In genomic region chr9:109467936-109468335, GRCh38 we compare ENCODE assay signal across 14 cellular contexts. TPM values are rescaled to one million over a fixed set of nuclear protein-coding genes. Genes with fewer than 3 reads are reported as not detected.
DNase-seq lines count a peak whose midpoint lies in the region; ATAC-seq, FAIRE-seq and TF ChIP-seq lines count a peak whose summit lies in the region.
"Had no signal": no experiment of that assay in that cellular context is flagged by ENCODE, and none has a peak within 500 bp of the region (broad histone marks: within the 10 kb centered on the region; RNA-seq: fewer than 3 reads in every experiment).

No MANE protein-coding gene starts in this region.

- peaks cover 39% of the 10 kb centered on the region for H3K4me1 Mint-ChIP-seq in activated CD4-positive, alpha-beta T cell treated with anti-CD3 and anti-CD28 coated beads, Interleukin-2, amount 10 ng/mL, durations not matched to agents 24 days and 14 days
- H3K4me1 Mint-ChIP-seq in stimulated activated effector memory CD8-positive, alpha-beta T cell treated with anti-CD3 and anti-CD28 coated beads, Interleukin-12 subunit alpha, Interleukin-12 subunit beta, amount 100 ng/mL, for 72 hours: no peaks in the 10 kb centered on the region
- H3K4me1 Mint-ChIP-seq in immature natural killer cell: no peaks in the 10 kb centered on the region
- peaks cover 8% of the 10 kb centered on the region for H3K4me1 Mint-ChIP-seq in type B pancreatic cell (ENCODE audit: unreplicated experiment)

- no peaks in the 10 kb centered on the region for H3K79me2 ChIP-seq in GM12878 (ENCODE audit: control insufficient read depth, insufficient read depth, low read length)

- no peak overlapping the region for H3K27ac ChIP-seq in GM12878 (ENCODE audit: control insufficient read depth, insufficient read depth)
- H3K27ac ChIP-seq: parathyroid adenoma had no signal

- H3K4me3 Mint-ChIP-seq in activated CD4-positive, alpha-beta T cell treated with anti-CD3 and anti-CD28 coated beads, Interleukin-2, amount 10 ng/mL, durations not matched to agents 24 days and 14 days: no peak overlapping the region
- H3K4me3 Mint-ChIP-seq in stimulated activated effector memory CD8-positive, alpha-beta T cell treated with anti-CD3 and anti-CD28 coated beads, Interleukin-12 subunit alpha, Interleukin-12 subunit beta, amount 100 ng/mL, for 72 hours: no peak overlapping the region
- H3K4me3 Mint-ChIP-seq in immature natural killer cell (no peak overlapping the region), type B pancreatic cell (no peak overlapping the region)

- no peak overlapping the region for H3K4me3 ChIP-seq in GM12878

- H3K36me3 Mint-ChIP-seq in activated CD4-positive, alpha-beta T cell treated with anti-CD3 and anti-CD28 coated beads, Interleukin-2, amount 10 ng/mL, durations not matched to agents 24 days and 14 days (ENCODE audit: low read depth): no peaks in the 10 kb centered on the region
- no peaks in the 10 kb centered on the region for H3K36me3 Mint-ChIP-seq in stimulated activated effector memory CD8-positive, alpha-beta T cell treated with anti-CD3 and anti-CD28 coated beads, Interleukin-12 subunit alpha, Interleukin-12 subunit beta, amount 100 ng/mL, for 72 hours
- no peaks in the 10 kb centered on the region for H3K36me3 Mint-ChIP-seq in immature natural killer cell
- no peaks in the 10 kb centered on the region for H3K36me3 Mint-ChIP-seq in type B pancreatic cell

- ATAC-seq in GM12878 (peak; percentile 60), HG03280 (IDR thresholded peaks at IDR 0.05; ENCODE audit: unreplicated experiment) (no peak)
- ATAC-seq in stimulated activated effector memory CD8-positive, alpha-beta T cell treated with anti-CD3 and anti-CD28 coated beads, Interleukin-12 subunit alpha, Interleukin-12 subunit beta, amount 100 ng/mL, for 72 hours: peak; percentile 62

- no peaks in the 10 kb centered on the region; a peak in 1 of 4 replicates for H3K27me3 ChIP-seq in GM12878 (replicated peaks in 1 of 2; ENCODE audit: control insufficient read depth in 2 of 2, insufficient read depth in 2 of 2, low read length in 1 of 2)

- TF ChIP-seq POLR2A in GM12878 (IDR thresholded peaks at IDR 0.05; ENCODE audit: low read depth, low read length): no peak

- intact Hi-C loops in activated CD4-positive, alpha-beta T cell treated with anti-CD3 and anti-CD28 coated beads, Interleukin-2, amount 10 ng/mL, durations not matched to agents 24 days and 14 days (cut with micrococcal nuclease): loop anchor here (1.0 to 10.0 kb wide), 5 partner anchors 67 to 677 kb away; partner anchors contain the start of gene EPB41L4B
- intact Hi-C loops in GM12878 (cut with micrococcal nuclease; ENCODE audit: unreplicated experiment): loop anchor here (2.0 to 5.0 kb wide), 6 partner anchors 51 to 616 kb away; partner anchors contain the start of gene EPB41L4B

- no peak for TF ChIP-seq EP300 in GM12878 (IDR thresholded peaks at IDR 0.05; ENCODE audit: borderline replicate concordance in 1 of 2, control insufficient read depth in 1 of 2, low read depth in 2 of 2, low read length in 2 of 2)

- H3K4me2 ChIP-seq in GM12878 (ENCODE audit: control insufficient read depth, insufficient read depth): no peak overlapping the region

- H4K20me1 ChIP-seq in GM12878 (ENCODE audit: control insufficient read depth, insufficient read depth): no peaks in the 10 kb centered on the region

- in situ Hi-C loops in GM12878 (cut with MboI): no loop called here

- peaks cover 4% of the 10 kb centered on the region; the same call in 1 of the 2 replicates for H3K4me1 ChIP-seq in GM12878 (ENCODE audit: control insufficient read depth, insufficient read depth, low read length)
- H3K4me1 ChIP-seq: parathyroid adenoma had no signal

- SMC1A ChIA-PET in GM12878 (lab: Charles Lee; ENCODE audit: uncharacterized antibody, unreplicated experiment): interaction anchor here (0.6 to 8.9 kb wide), 15 partner anchors 11 to 424 kb away, joined by 3 to 131 read pairs (median 4); no protein-coding TSS in a partner anchor

- FAIRE-seq in GM12878 (lab: Jason Lieb, UNC): no peak
- FAIRE-seq: A204.1 had no signal

- H3K9ac ChIP-seq in GM12878 (ENCODE audit: control insufficient read depth, insufficient read depth, low read length): no peak overlapping the region
- H3K9ac ChIP-seq: parathyroid adenoma had no signal

- WGBS in GM12878 (ENCODE audit: insufficient coverage, insufficient replicate concordance, low lambda C conversion rate, missing lambda C conversion rate): 2% methylated on average over 2 of the region's 2 CpGs

- no peak overlapping the region for H3K27ac Mint-ChIP-seq in activated CD4-positive, alpha-beta T cell treated with anti-CD3 and anti-CD28 coated beads, Interleukin-2, amount 10 ng/mL, durations not matched to agents 24 days and 14 days
- H3K27ac Mint-ChIP-seq in stimulated activated effector memory CD8-positive, alpha-beta T cell treated with anti-CD3 and anti-CD28 coated beads, Interleukin-12 subunit alpha, Interleukin-12 subunit beta, amount 100 ng/mL, for 72 hours: no peak overlapping the region
- H3K27ac Mint-ChIP-seq in immature natural killer cell (no peak overlapping the region), type B pancreatic cell (no peak overlapping the region)

- no peaks in the 10 kb centered on the region for H3K9me3 Mint-ChIP-seq in activated CD4-positive, alpha-beta T cell treated with anti-CD3 and anti-CD28 coated beads, Interleukin-2, amount 10 ng/mL, durations not matched to agents 24 days and 14 days
- no peaks in the 10 kb centered on the region for H3K9me3 Mint-ChIP-seq in stimulated activated effector memory CD8-positive, alpha-beta T cell treated with anti-CD3 and anti-CD28 coated beads, Interleukin-12 subunit alpha, Interleukin-12 subunit beta, amount 100 ng/mL, for 72 hours
- H3K9me3 Mint-ChIP-seq in immature natural killer cell: no peaks in the 10 kb centered on the region
- no peaks in the 10 kb centered on the region for H3K9me3 Mint-ChIP-seq in type B pancreatic cell

- TF ChIP-seq CTCF in GM12878 (IDR thresholded peaks at IDR 0.05 in 2 of 3, conservative IDR thresholded peaks at IDR 0.05 in 1 of 3; ENCODE audit: control insufficient read depth in 2 of 3, extremely low read depth in 1 of 3, insufficient read depth in 1 of 3, low read depth in 3 of 3, low read length in 3 of 3) (no peak), type B pancreatic cell (conservative IDR thresholded peaks at IDR 0.05) (no peak)

- TF ChIP-seq RAD21 in GM12878 (IDR thresholded peaks at IDR 0.05; ENCODE audit: insufficient read depth, low read depth, low read length): no peak

- H3K9me3 ChIP-seq in GM12878 (replicated peaks; ENCODE audit: control insufficient read depth, insufficient read depth, low read length): no peaks in the 10 kb centered on the region

- POLR2A ChIA-PET in GM12878 (lab: Charles Lee): interaction anchor here (0.6 to 1.4 kb wide), 2 partner anchors 16 to 25 kb away, joined by 3 to 5 read pairs; no protein-coding TSS in a partner anchor

- RAD21 ChIA-PET in GM12878 (lab: Charles Lee; ENCODE audit: unreplicated experiment): interaction anchor here (0.8 to 8.7 kb wide), 6 partner anchors 11 to 220 kb away, joined by 3 to 135 read pairs (median 4); no protein-coding TSS in a partner anchor

- DNase-seq in activated CD4-positive, alpha-beta T cell treated with anti-CD3 and anti-CD28 coated beads, Interleukin-2, amount 10 ng/mL, durations not matched to agents 24 days and 14 days: peak; percentile 74
- DNase-seq in activated CD4-positive, alpha-beta T cell treated with anti-CD3 and anti-CD28 coated beads, Interleukin-2, amount 50 U/mL, for 48 hours: no peak
- peak; percentile 13 for DNase-seq in NCI-H69 (lab: John Stamatoyannopoulos, UW)
- DNase-seq in GM12878 (ENCODE audit: low read depth, low spot score): no peak
- no peak for DNase-seq in stimulated activated effector memory CD8-positive, alpha-beta T cell treated with anti-CD3 and anti-CD28 coated beads, Interleukin-12 subunit alpha, Interleukin-12 subunit beta, amount 100 ng/mL, for 72 hours (ENCODE audit: low spot score in 2 of 2)
- no peak for DNase-seq in immature natural killer cell
- no peak for DNase-seq in type B pancreatic cell (ENCODE audit: extremely low spot score, unreplicated experiment)
- DNase-seq: activated CD4-positive, alpha-beta T cell treated with anti-CD3 and anti-CD28 coated beads, Interleukin-2, amount 50 U/mL, for 4 hours; effector CD4-positive, alpha-beta T cell; mesendoderm; stimulated activated CD4-positive, alpha-beta T cell treated with anti-CD3 and anti-CD28 coated beads, Interleukin-2, amount 100 ng/mL, for 24 hours had no signal

- peaks cover 10% of the 10 kb centered on the region for H3K27me3 Mint-ChIP-seq in activated CD4-positive, alpha-beta T cell treated with anti-CD3 and anti-CD28 coated beads, Interleukin-2, amount 10 ng/mL, durations not matched to agents 24 days and 14 days
- H3K27me3 Mint-ChIP-seq in immature natural killer cell (ENCODE audit: low read depth in 3 of 3) (peaks cover 0 to 5% (median 2%) of the 10 kb centered on the region in 3 donors), type B pancreatic cell (no peaks in the 10 kb centered on the region)

- CTCF ChIA-PET in GM12878 (lab: Yijun Ruan, JAX): interaction anchor here (0.7 to 8.9 kb wide), 15 partner anchors 10 to 632 kb away, joined by 3 to 234 read pairs (median 4); no protein-coding TSS in a partner anchor

- no peaks in the 10 kb centered on the region for H3K36me3 ChIP-seq in GM12878 (ENCODE audit: control insufficient read depth in 2 of 2, insufficient read depth in 2 of 2, low read length in 1 of 2)

- no peak overlapping the region for H2AFZ ChIP-seq in GM12878 (ENCODE audit: control insufficient read depth, low read depth, low read length)
- H2AFZ ChIP-seq: parathyroid adenoma had no signal

- BruUV-seq in GM12878 (replicated peaks; lab: Mats Ljungman, UMichigan): no TSS peak

RNA-seq across cellular contexts. Expression of gene PTPN3, which starts 30.2 kb away (rescaled TPM):
- total RNA-seq in activated CD4-positive, alpha-beta T cell treated with anti-CD3 and anti-CD28 coated beads, Interleukin-2, amount 10 ng/mL, durations not matched to agents 24 days and 14 days: 3.6 and 3.8 TPM in 2 replicates
- total RNA-seq in GM12878 (2013; cell fraction: nucleolus; rRNA removed): 1.6 and 1.7 TPM in 2 replicates
- total RNA-seq in GM12878 (2014; rRNA removed) (0.22 and 0.23 TPM in 2 replicates), GM12878 (2014; rRNA removed; fragmentation: Illumina TruSeq; extraction: Trizol) (0.18 and 0.23 TPM in 2 replicates), GM12878 (2021) (0.24 and 0.26 TPM in 2 replicates), type B pancreatic cell (ENCODE audit: low replicate concordance) (4.9 and 8.1 TPM in 2 replicates)
- polyA plus RNA-seq in GM12878 (2011; ENCODE audit: low read depth): 0.22 TPM
- polyA plus RNA-seq in GM12878 (2011; rRNA removed) (0.22 and 0.64 TPM in 2 replicates), GM12878 (2014; fragmentation: Illumina TruSeq; extraction: Trizol) (0.24 and 0.36 TPM in 2 replicates), GM12878 (2014; fragmentation: Nextera tagmentation; extraction: Ambion mirVana) (under 1 TPM; 0.47 to 0.74 TPM), GM12878 (2014; rRNA removed) (0.05 and 0.31 TPM in 2 replicates), GM12878 (2016; fragmentation: Nextera tagmentation; extraction: Ambion mirVana) (1 to 10 TPM in 1 of 2 experiments, under 1 TPM in 1; 0.78 to 1.3 TPM), immature natural killer cell (not detected)
- polyA plus RNA-seq in GM12878 (2011; cell fraction: cytosol; rRNA removed): 0.20 and 0.30 TPM in 2 replicates
- 0.55 and 1.4 TPM in 2 replicates for polyA plus RNA-seq in GM12878 (2011; cell fraction: nucleus; rRNA removed)
- 0.28 and 0.86 TPM in 2 replicates for polyA plus RNA-seq in GM12878 (2012)
- 0.15 and 0.62 TPM in 2 replicates for polyA minus RNA-seq in GM12878 (2011; rRNA and poly(A)+ RNA removed)
- not detected in 2 replicates for polyA minus RNA-seq in GM12878 (2011; cell fraction: cytosol; rRNA and poly(A)+ RNA removed)
- 0.10 and 0.12 TPM in 2 replicates for polyA minus RNA-seq in GM12878 (2011; cell fraction: nucleus; rRNA and poly(A)+ RNA removed)

Comparison
In these comparisons a context has a peak if more than half of its experiments do, and no peak if none do; other contexts are left out.
1. DNase-seq: peak in activated CD4-positive, alpha-beta T cell treated with anti-CD3 and anti-CD28 coated beads, Interleukin-2, amount 10 ng/mL, durations not matched to agents 24 days and 14 days (single experiment) and NCI-H69 (single experiment); none in activated CD4-positive, alpha-beta T cell treated with anti-CD3 and anti-CD28 coated beads, Interleukin-2, amount 50 U/mL, for 48 hours (0 of 2), GM12878 (single experiment), stimulated activated effector memory CD8-positive, alpha-beta T cell treated with anti-CD3 and anti-CD28 coated beads, Interleukin-12 subunit alpha, Interleukin-12 subunit beta, amount 100 ng/mL, for 72 hours (0 of 2), immature natural killer cell (0 of 3) and type B pancreatic cell (single experiment).